ENCODE assay signal across 21 cellular contexts in the genomic region with DNA sequence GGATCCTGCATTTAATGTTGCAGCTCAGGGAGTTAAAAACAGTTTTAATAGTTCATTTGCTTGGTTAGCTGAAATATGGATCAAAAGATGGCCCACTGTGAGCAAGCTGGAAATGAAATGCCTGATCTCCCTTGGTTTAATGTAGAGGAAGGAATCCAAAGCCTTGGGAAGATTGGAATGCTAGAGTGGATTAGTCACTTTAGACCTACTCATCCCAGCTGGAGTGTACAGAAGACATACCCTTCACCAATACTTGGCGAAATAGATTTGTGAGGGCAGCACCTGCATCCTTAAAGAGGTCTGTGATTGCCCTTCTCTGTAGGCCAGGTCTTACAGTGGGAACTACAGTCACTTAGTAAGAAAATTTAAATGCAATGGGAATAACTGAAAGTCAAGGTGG. TPM values are rescaled to one million over a fixed set of nuclear protein-coding genes. Genes with fewer than 3 reads are reported as not detected.
DNase-seq lines count a peak whose midpoint lies in the region; ATAC-seq, FAIRE-seq and TF ChIP-seq lines count a peak whose summit lies in the region.
"Had no signal": no experiment of that assay in that cellular context is flagged by ENCODE, and none has a peak within 500 bp of the region (broad histone marks: within the 10 kb centered on the region; RNA-seq: fewer than 3 reads in every experiment).

No MANE protein-coding gene starts in this region.

- BruUV-seq in Panc1 (replicated peaks; lab: Mats Ljungman, UMichigan) = no TSS peak

- H3K36me3 ChIP-seq in Panc1 (ENCODE audit: control insufficient read depth, insufficient read depth, low read length) = no peaks in the 10 kb centered on the region
- no peaks in the 10 kb centered on the region for H3K36me3 ChIP-seq in keratinocyte (ENCODE audit: control insufficient read depth in 2 of 2, extremely low read depth in 1 of 2, insufficient read depth in 2 of 2, low read length in 2 of 2)
- no peaks in the 10 kb centered on the region for H3K36me3 ChIP-seq in spleen
- H3K36me3 ChIP-seq: HAP-1 had no signal

- H3K9ac ChIP-seq in keratinocyte (ENCODE audit: control insufficient read depth, extremely low read depth, insufficient read depth, low read length) = no peak overlapping the region

- no peaks in the 10 kb centered on the region for H3K79me2 ChIP-seq in keratinocyte (ENCODE audit: control insufficient read depth, insufficient read depth, low read length)

- TF ChIP-seq CTCF in AG04450 (IDR thresholded peaks at IDR 0.05; ENCODE audit: low read depth, low read length) (no peak), HFFc6 (IDR thresholded peaks at IDR 0.05) (no peak), Panc1 (IDR thresholded peaks at IDR 0.05) (0 out of 2 replicates have a peak, but pooled peaks have one; percentile 1), keratinocyte (optimal IDR thresholded peaks at IDR 0.05 in 1 of 3, IDR thresholded peaks at IDR 0.05 in 1 of 3, conservative IDR thresholded peaks at IDR 0.05 in 1 of 3; ENCODE audit: extremely low read depth in 1 of 3, insufficient read depth in 2 of 3, low read length in 3 of 3) (no peak), spleen (IDR thresholded peaks at IDR 0.05 in 8 of 11, conservative IDR thresholded peaks at IDR 0.05 in 3 of 11) (no peak), WTC11 (IDR thresholded peaks at IDR 0.05) (no peak)

- H3K9me3 Mint-ChIP-seq in HFFc6 (no peaks in the 10 kb centered on the region), WTC11 (peaks cover under 1% of the 10 kb centered on the region; the same call in 1 of the 2 replicates)

- H3K27me3 ChIP-seq in AG04450 (ENCODE audit: control insufficient read depth, insufficient read depth, low read length) = no peaks in the 10 kb centered on the region
- H3K27me3 ChIP-seq in Panc1 (ENCODE audit: control insufficient read depth, insufficient read depth, low read length) = peaks cover 5% of the 10 kb centered on the region; the same call in 1 of the 2 replicates
- H3K27me3 ChIP-seq in keratinocyte (ENCODE audit: control insufficient read depth, extremely low read depth, insufficient read depth, low read length) = no peaks in the 10 kb centered on the region
- no peaks in the 10 kb centered on the region for H3K27me3 ChIP-seq in spleen (replicated peaks in 1 of 7)

- dilution Hi-C loops in keratinocyte (cut with MboI; ENCODE audit: extremely low pct_ligation_motif_present, low sequenced_read_pairs) = no loop called here

- H3K4me1 Mint-ChIP-seq in HFFc6 (ENCODE audit: low read depth) (peaks cover 25% of the 10 kb centered on the region), WTC11 (no peaks in the 10 kb centered on the region)
- H3K4me1 Mint-ChIP-seq: CD14-positive monocyte, T-cell had no signal

- H3K4me2 ChIP-seq in keratinocyte (ENCODE audit: control insufficient read depth, extremely low read depth, insufficient read depth, low read depth, low read length) = no peak overlapping the region
- H3K4me2 ChIP-seq: A549 had no signal

- TF ChIP-seq POLR2A in spleen (IDR thresholded peaks at IDR 0.05) = no peak

- in situ Hi-C loops in Panc1 (cut with HindIII; ENCODE audit: low pct_unique_long_range_greater_than_20kb, low sequenced_read_pairs) = no loop called here

- H3K36me3 Mint-ChIP-seq in HFFc6 (ENCODE audit: low read depth) (no peaks in the 10 kb centered on the region), WTC11 (no peaks in the 10 kb centered on the region)
- H3K36me3 Mint-ChIP-seq: CD14-positive monocyte, T-cell had no signal

- no peak overlapping the region for H3K27ac ChIP-seq in AG04450 (ENCODE audit: low read depth, low read length)
- no peak overlapping the region for H3K27ac ChIP-seq in Panc1 (ENCODE audit: low read length)
- no peak overlapping the region for H3K27ac ChIP-seq in keratinocyte (ENCODE audit: control insufficient read depth, insufficient read depth, low read length)
- H3K27ac ChIP-seq in spleen = no peak overlapping the region
- H3K27ac ChIP-seq: A549 had no signal

- POLR2A ChIA-PET in AG04450 (lab: Yijun Ruan, JAX) (interaction anchor here (0.9 kb wide), 1 partner anchor 25 kb away, joined by 10 read pairs; no protein-coding TSS in a partner anchor), Panc1 (lab: Charles Lee) (no interaction called here), WTC11 (lab: Charles Lee) (no interaction called here)

- CTCF ChIA-PET in AG04450 (lab: Charles Lee) = no interaction called here
- CTCF ChIA-PET in Panc1 (lab: Charles Lee) = no interaction called here
- CTCF ChIA-PET in WTC11 (lab: Charles Lee) = no interaction called here

- 85 to 100% (median 94%) methylated on average over 1 of the region's 1 CpG for WGBS in spleen, 5 donors

- H3K4me3 Mint-ChIP-seq in HFFc6 (no peak overlapping the region), WTC11 (no peak overlapping the region)
- H3K4me3 Mint-ChIP-seq: CD14-positive monocyte, IgD-negative memory B cell, T-cell had no signal

- H3K9me3 ChIP-seq in AG04450 (ENCODE audit: control insufficient read depth, insufficient read depth, low read length) (no peaks in the 10 kb centered on the region), Panc1 (ENCODE audit: control insufficient read depth, insufficient read depth, low read depth, low read length) (no peaks in the 10 kb centered on the region), keratinocyte (ENCODE audit: control insufficient read depth, low read depth, low read length) (no peaks in the 10 kb centered on the region), spleen (no peaks in the 10 kb centered on the region)
- H3K9me3 ChIP-seq: A549, HAP-1 had no signal

- no peaks in the 10 kb centered on the region for H4K20me1 ChIP-seq in keratinocyte (ENCODE audit: control insufficient read depth, extremely low read depth, insufficient read depth, low read length)

- peak; percentile 39 for FAIRE-seq in keratinocyte (lab: Jason Lieb, UNC)
- FAIRE-seq: A549 had no signal

- ATAC-seq in Panc1 (no peak), HG03280 (IDR thresholded peaks at IDR 0.05; ENCODE audit: unreplicated experiment) (no peak), WTC11 (no peak)
- ATAC-seq: A549, T-cell had no signal

- H3K4me3 ChIP-seq in AG04450 (ENCODE audit: low read depth, low read length) (no peak overlapping the region), Panc1 (ENCODE audit: low read depth in 2 of 2, low read length in 2 of 2) (no peak overlapping the region), keratinocyte (ENCODE audit: control insufficient read depth in 2 of 3, extremely low read depth in 1 of 3, insufficient read depth in 2 of 3, low read depth in 1 of 3, low read length in 3 of 3) (no peak overlapping the region), spleen (no peak overlapping the region)
- H3K4me3 ChIP-seq: A549, HAP-1 had no signal

- DNase-seq in AG04450 (ENCODE audit: low read depth, low spot score) (peak; percentile 29), HFFc6 (peak; percentile 42), Panc1 (ENCODE audit: low read depth, low spot score) (no peak), keratinocyte (ENCODE audit: low read depth, low spot score) (no peak), HPDE6-E6E7 (ENCODE audit: extremely low spot score) (no peak), spleen (no peak), WTC11 (ENCODE audit: low spot score) (no peak)
- DNase-seq: AML-193, COR-L47, Kasumi-1, MV-4-11, NCI-H1417, NCI-H1930, NCI-H2171 treated with DMSO at 0.1 percent for 48 hours, NCI-H748 treated with DMSO at 0.1 percent for 48 hours, T-cell had no signal

- intact Hi-C loops in Panc1 (cut with micrococcal nuclease; ENCODE audit: unreplicated experiment) (no loop called here), spleen (cut with DNase I; ENCODE audit: low total_unique reads) (no loop called here)

- H3K27me3 Mint-ChIP-seq in HFFc6 (ENCODE audit: insufficient read depth) = peaks cover under 1% of the 10 kb centered on the region; the same call in 1 of the 2 replicates
- H3K27me3 Mint-ChIP-seq in WTC11 (ENCODE audit: low read depth) = no peaks in the 10 kb centered on the region; the same call in 1 of the 2 replicates
- H3K27me3 Mint-ChIP-seq: IgD-negative memory B cell, T-cell had no signal

- H3K27ac Mint-ChIP-seq in HFFc6 (no peak overlapping the region), WTC11 (no peak overlapping the region)
- H3K27ac Mint-ChIP-seq: T-cell had no signal

- H3K4me1 ChIP-seq in Panc1 (ENCODE audit: control insufficient read depth, insufficient read depth, low read length) (no peaks in the 10 kb centered on the region), keratinocyte (ENCODE audit: control insufficient read depth, extremely low read depth, insufficient read depth, low read length) (peaks cover 7% of the 10 kb centered on the region), spleen (no peaks in the 10 kb centered on the region)
- H3K4me1 ChIP-seq: A549, HAP-1 had no signal

- H2AFZ ChIP-seq in keratinocyte (ENCODE audit: control insufficient read depth, low read length) = no peak overlapping the region

- no peaks in the 10 kb centered on the region for H3K9me1 ChIP-seq in keratinocyte (ENCODE audit: control insufficient read depth, extremely low read depth, insufficient read depth, low read length)

TF ChIP-seq in WTC11, 78 proteins besides CTCF, POLR2A, EP300 and RAD21 (continues in another document):
- TF ChIP-seq ZNF671 (CRISPR knock-in tag; IDR thresholded peaks at IDR 0.05) = no peak
- no peak for TF ChIP-seq FOXK1 (CRISPR knock-in tag; IDR thresholded peaks at IDR 0.05)
- no peak for TF ChIP-seq GTF2I (CRISPR knock-in tag; conservative IDR thresholded peaks at IDR 0.05)
- TF ChIP-seq SMAD4 (CRISPR knock-in tag; IDR thresholded peaks at IDR 0.05) = no peak

RNA-seq across cellular contexts. Expression of gene KRAS, which starts 58.0 kb away (rescaled TPM):
- polyA plus RNA-seq in AG04450 (2011; rRNA removed) (19.0 and 24.2 TPM in 2 replicates), keratinocyte (15.0 to 26.1 TPM (median 15.6 TPM) in 3 replicates), spleen (1 to 10 TPM; 5.6 to 7.6 (median 6.0) TPM)
- polyA minus RNA-seq in AG04450 (2011; rRNA and poly(A)+ RNA removed) = 9.7 and 17.0 TPM in 2 replicates
- total RNA-seq in HFFc6 (2021; fragmentation: NEBNext Ultra II Directional; extraction: Animal tissue kit (Norgen Biotek cat#: 25700)) = 10 to 100 TPM; 15.9 to 20.5 (median 18.0) TPM
- total RNA-seq in Panc1 (2021; ENCODE audit: unreplicated experiment) (33.1 TPM), spleen (10 to 100 TPM; 19.0 to 30.3 (median 25.1) TPM), WTC11 (2021) (60.9 to 66.2 TPM (median 61.3 TPM) in 3 replicates)
- 12.1 TPM for polyA plus RNA-seq in Panc1 (2012; ENCODE audit: insufficient read length)
- 37.3 TPM for polyA plus RNA-seq in keratinocyte (2011; ENCODE audit: low read depth)
- 14.4 and 27.1 TPM in 2 replicates for polyA plus RNA-seq in keratinocyte (2011; cell fraction: cytosol; rRNA removed)
- polyA plus RNA-seq in keratinocyte (2011; cell fraction: nucleus; rRNA removed) = 15.9 and 22.1 TPM in 2 replicates
- 13.7 and 15.4 TPM in 2 replicates for polyA plus RNA-seq in keratinocyte (2012; ENCODE audit: low replicate concordance)
- polyA minus RNA-seq in keratinocyte = 6.7 to 20.9 TPM (median 11.0 TPM) in 3 replicates
- 14.2 TPM for polyA minus RNA-seq in keratinocyte (2011; cell fraction: cytosol; rRNA and poly(A)+ RNA removed)
- polyA minus RNA-seq in keratinocyte (2011; cell fraction: nucleus; rRNA and poly(A)+ RNA removed) = 9.9 and 19.0 TPM in 2 replicates

Comparison
In these comparisons a context has a peak if more than half of its experiments do, and no peak if none do; other contexts are left out.
1. DNase-seq: peak in AG04450 (single experiment) and HFFc6 (single experiment); none in Panc1 (single experiment), keratinocyte (single experiment), HPDE6-E6E7 (single experiment), spleen (single experiment) and WTC11 (single experiment).